ENCODE assay signal across 1 cellular context in genomic region chr5:149443210-149443609, GRCh38.
TF ChIP-seq lines count a peak whose summit lies in the region.

No MANE protein-coding gene starts in this region.

TF ChIP-seq in HCT116, 20 proteins besides CTCF, POLR2A, EP300 and RAD21:
- TF ChIP-seq ATF3 (IDR thresholded peaks at IDR 0.05) (no peak), TCF7L2 (IDR thresholded peaks at IDR 0.05; ENCODE audit: borderline replicate concordance, extremely low read depth, insufficient read depth, insufficient read length) (no peak), POLR2AphosphoS5 (IDR thresholded peaks at IDR 0.05; ENCODE audit: low read depth, low read length) (no peak), CBX3 (IDR thresholded peaks at IDR 0.05; ENCODE audit: low read depth) (no peak), JUND (IDR thresholded peaks at IDR 0.05) (no peak), YY1 (IDR thresholded peaks at IDR 0.05; ENCODE audit: extremely low read depth, insufficient replicate concordance, low read depth, low read length) (no peak), SP1 (IDR thresholded peaks at IDR 0.05; ENCODE audit: low read depth) (no peak), EZH2 (IDR thresholded peaks at IDR 0.05) (no peak), EZH2phosphoT487 (IDR thresholded peaks at IDR 0.05; ENCODE audit: borderline replicate concordance) (no peak), ELF1 (IDR thresholded peaks at IDR 0.05; ENCODE audit: borderline replicate concordance, low read depth) (no peak), ZNF274 (IDR thresholded peaks at IDR 0.05; ENCODE audit: low read depth, low read length) (no peak), CEBPB (IDR thresholded peaks at IDR 0.05; ENCODE audit: low read depth) (no peak), FOSL1 (IDR thresholded peaks at IDR 0.05; ENCODE audit: low read depth) (no peak), SIN3A (IDR thresholded peaks at IDR 0.05; ENCODE audit: low read depth) (no peak), ZFX (IDR thresholded peaks at IDR 0.05) (no peak)
- TF ChIP-seq, protein P1, sequence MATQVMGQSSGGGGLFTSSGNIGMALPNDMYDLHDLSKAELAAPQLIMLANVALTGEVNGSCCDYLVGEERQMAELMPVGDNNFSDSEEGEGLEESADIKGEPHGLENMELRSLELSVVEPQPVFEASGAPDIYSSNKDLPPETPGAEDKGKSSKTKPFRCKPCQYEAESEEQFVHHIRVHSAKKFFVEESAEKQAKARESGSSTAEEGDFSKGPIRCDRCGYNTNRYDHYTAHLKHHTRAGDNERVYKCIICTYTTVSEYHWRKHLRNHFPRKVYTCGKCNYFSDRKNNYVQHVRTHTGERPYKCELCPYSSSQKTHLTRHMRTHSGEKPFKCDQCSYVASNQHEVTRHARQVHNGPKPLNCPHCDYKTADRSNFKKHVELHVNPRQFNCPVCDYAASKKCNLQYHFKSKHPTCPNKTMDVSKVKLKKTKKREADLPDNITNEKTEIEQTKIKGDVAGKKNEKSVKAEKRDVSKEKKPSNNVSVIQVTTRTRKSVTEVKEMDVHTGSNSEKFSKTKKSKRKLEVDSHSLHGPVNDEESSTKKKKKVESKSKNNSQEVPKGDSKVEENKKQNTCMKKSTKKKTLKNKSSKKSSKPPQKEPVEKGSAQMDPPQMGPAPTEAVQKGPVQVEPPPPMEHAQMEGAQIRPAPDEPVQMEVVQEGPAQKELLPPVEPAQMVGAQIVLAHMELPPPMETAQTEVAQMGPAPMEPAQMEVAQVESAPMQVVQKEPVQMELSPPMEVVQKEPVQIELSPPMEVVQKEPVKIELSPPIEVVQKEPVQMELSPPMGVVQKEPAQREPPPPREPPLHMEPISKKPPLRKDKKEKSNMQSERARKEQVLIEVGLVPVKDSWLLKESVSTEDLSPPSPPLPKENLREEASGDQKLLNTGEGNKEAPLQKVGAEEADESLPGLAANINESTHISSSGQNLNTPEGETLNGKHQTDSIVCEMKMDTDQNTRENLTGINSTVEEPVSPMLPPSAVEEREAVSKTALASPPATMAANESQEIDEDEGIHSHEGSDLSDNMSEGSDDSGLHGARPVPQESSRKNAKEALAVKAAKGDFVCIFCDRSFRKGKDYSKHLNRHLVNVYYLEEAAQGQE (IDR thresholded peaks at IDR 0.05; ENCODE audit: low read depth), result no peak
- TF ChIP-seq, protein P2, sequence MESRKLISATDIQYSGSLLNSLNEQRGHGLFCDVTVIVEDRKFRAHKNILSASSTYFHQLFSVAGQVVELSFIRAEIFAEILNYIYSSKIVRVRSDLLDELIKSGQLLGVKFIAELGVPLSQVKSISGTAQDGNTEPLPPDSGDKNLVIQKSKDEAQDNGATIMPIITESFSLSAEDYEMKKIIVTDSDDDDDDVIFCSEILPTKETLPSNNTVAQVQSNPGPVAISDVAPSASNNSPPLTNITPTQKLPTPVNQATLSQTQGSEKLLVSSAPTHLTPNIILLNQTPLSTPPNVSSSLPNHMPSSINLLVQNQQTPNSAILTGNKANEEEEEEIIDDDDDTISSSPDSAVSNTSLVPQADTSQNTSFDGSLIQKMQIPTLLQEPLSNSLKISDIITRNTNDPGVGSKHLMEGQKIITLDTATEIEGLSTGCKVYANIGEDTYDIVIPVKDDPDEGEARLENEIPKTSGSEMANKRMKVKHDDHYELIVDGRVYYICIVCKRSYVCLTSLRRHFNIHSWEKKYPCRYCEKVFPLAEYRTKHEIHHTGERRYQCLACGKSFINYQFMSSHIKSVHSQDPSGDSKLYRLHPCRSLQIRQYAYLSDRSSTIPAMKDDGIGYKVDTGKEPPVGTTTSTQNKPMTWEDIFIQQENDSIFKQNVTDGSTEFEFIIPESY (IDR thresholded peaks at IDR 0.05; ENCODE audit: extremely low read depth, insufficient replicate concordance, low read length), result no peak
